ENCODE assay signal across 18 cellular contexts in genomic region chr12:76308866-76309265, GRCh38.
"Had no signal": no experiment of that assay in that cellular context is flagged by ENCODE, and none has a peak within 500 bp of the region (broad histone marks: within the 10 kb centered on the region; RNA-seq: fewer than 3 reads in every experiment).

No MANE protein-coding gene starts in this region.

- ATAC-seq: activated CD4-positive, CD25-positive, alpha-beta regulatory T cell treated with anti-CD3 and anti-CD28 coated beads, Interleukin-2, amount 50 U/mL, for 24 hours; activated CD8-positive, alpha-beta T cell treated with anti-CD3 and anti-CD28 coated beads, Interleukin-2, amount 10 ng/mL, durations not matched to agents 7 days and 5 days; PC-3 had no signal

- H3K9me3 Mint-ChIP-seq: T-helper 1 cell treated with Interleukin-12 subunit alpha and Interleukin-12 subunit beta and Interleukin-4 antibody, amounts not matched to agents 30 μg/mL and 1 μg/mL, for 36 hours had no signal

- H3K27ac Mint-ChIP-seq: activated CD8-positive, alpha-beta T cell treated with anti-CD3 and anti-CD28 coated beads, Interleukin-2, amount 10 ng/mL, durations not matched to agents 7 days and 5 days; activated naive CD8-positive, alpha-beta T cell treated with anti-CD3 and anti-CD28 coated beads, Interleukin-2, amount 10 ng/mL, durations not matched to agents 7 days and 5 days; T-helper 1 cell treated with Interleukin-12 subunit alpha and Interleukin-12 subunit beta and Interleukin-4 antibody, amounts not matched to agents 30 μg/mL and 1 μg/mL, for 36 hours had no signal

- DNase-seq: activated CD4-positive, alpha-beta T cell treated with anti-CD3 and anti-CD28 coated beads for 4 hours; activated CD8-positive, alpha-beta memory T cell treated with anti-CD3 and anti-CD28 coated beads, Interleukin-2, amount 50 U/mL, for 48 hours; activated CD8-positive, alpha-beta T cell treated with anti-CD3 and anti-CD28 coated beads, Interleukin-2, amount 10 ng/mL, durations not matched to agents 7 days and 5 days; activated naive CD4-positive, alpha-beta T cell treated with anti-CD3 and anti-CD28 coated beads, Interleukin-2, amount 50 U/mL, for 16 hours; activated naive CD8-positive, alpha-beta T cell treated with anti-CD3 and anti-CD28 coated beads, Interleukin-2, amount 10 ng/mL, durations not matched to agents 7 days and 5 days; activated T-cell treated with anti-CD3 and anti-CD28 coated beads, Interleukin-2, amount 50 U/mL, for 1 hour; aorta; MM.1S; NCI-H1105 treated with DMSO at 0.1 percent for 48 hours; NCI-H1436 treated with DMSO at 0.1 percent for 48 hours; NCI-H187; NCI-H2081; NCI-H446; NCI-H524; PC-3; SHP77 treated with DMSO at 0.1 percent for 48 hours had no signal

- H3K36me3 Mint-ChIP-seq: activated naive CD8-positive, alpha-beta T cell treated with anti-CD3 and anti-CD28 coated beads, Interleukin-2, amount 10 ng/mL, durations not matched to agents 7 days and 5 days had no signal

- H3K4me3 Mint-ChIP-seq: activated CD8-positive, alpha-beta T cell treated with anti-CD3 and anti-CD28 coated beads, Interleukin-2, amount 10 ng/mL, durations not matched to agents 7 days and 5 days; activated naive CD8-positive, alpha-beta T cell treated with anti-CD3 and anti-CD28 coated beads, Interleukin-2, amount 10 ng/mL, durations not matched to agents 7 days and 5 days; T-helper 1 cell treated with Interleukin-12 subunit alpha and Interleukin-12 subunit beta and Interleukin-4 antibody, amounts not matched to agents 30 μg/mL and 1 μg/mL, for 36 hours had no signal
